2 cellular contexts compared by ENCODE assay signal in genomic region chr9:65737096-65737564, GRCh38. TPM values are rescaled to one million over a fixed set of nuclear protein-coding genes. Genes with fewer than 3 reads are reported as not detected.
"Had no signal": no experiment of that assay in that cellular context is flagged by ENCODE, and none has a peak within 500 bp of the region (broad histone marks: within the 10 kb centered on the region; RNA-seq: fewer than 3 reads in every experiment).

Gene FOXD4L4, plus strand, starts transcription at chr9:65737146. Its CDS starts 0 bp downstream, at chr9:65737146.

RNA-seq across cellular contexts. Expression of gene FOXD4L4, which starts in this region (rescaled TPM):
- total RNA-seq: glomerular endothelial cell, natural killer cell had no signal
